Comparison of ENCODE assay signal across 8 cellular contexts in genomic region chr1:23799570-23800395, GRCh38. TPM values are rescaled to one million over a fixed set of nuclear protein-coding genes. Genes with fewer than 3 reads are reported as not detected.
A peak's percentile ranks its signal among the peaks of the same experiment; 100 is the strongest.
DNase-seq lines count a peak whose midpoint lies in the region; ATAC-seq, FAIRE-seq and TF ChIP-seq lines count a peak whose summit lies in the region.

No MANE protein-coding gene starts in this region.

- ATAC-seq in activated CD4-positive, CD25-positive, alpha-beta regulatory T cell treated with anti-CD3 and anti-CD28 coated beads, Interleukin-2, amount 50 U/mL, for 24 hours: no peak
- ATAC-seq in HG02840 (IDR thresholded peaks at IDR 0.05; ENCODE audit: low FRiP score, unreplicated experiment): peak; percentile 7
- peak; percentile 65 for ATAC-seq in left colon
- ATAC-seq in stimulated activated naive CD8-positive, alpha-beta T cell treated with anti-CD3 and anti-CD28 coated beads, Interleukin-15, Interleukin-2, amounts not matched to agents 100 U/mL and 50 U/mL, for 24 hours: peak; percentile 17

- peak overlapping the region; percentile 84 to 96 for H3K4me3 ChIP-seq in cardiac fibroblast (replicated peaks in 1 of 2; ENCODE audit: low read depth in 2 of 2, low read length in 2 of 2)

- intact Hi-C loops in left colon (cut with DNase I, micrococcal nuclease): no loop called here

- FAIRE-seq in RCC 7860 (lab: Jason Lieb, UNC): peak; percentile 90

- TF ChIP-seq CTCF in cardiac fibroblast (IDR thresholded peaks at IDR 0.05; ENCODE audit: low read depth, low read length): no peak

- peak; percentile 48 for DNase-seq in activated CD4-positive, CD25-positive, alpha-beta regulatory T cell treated with anti-CD3 and anti-CD28 coated beads, Interleukin-2, amount 50 U/mL, for 72 hours
- peak; percentile 96 for DNase-seq in RCC 7860 (ENCODE audit: low spot score)
- DNase-seq in cardiac fibroblast (ENCODE audit: low read depth in 2 of 2): peak; percentile 82 to 85
- DNase-seq in left colon: peak; percentile 85 to 95
- DNase-seq in stimulated activated naive CD8-positive, alpha-beta T cell treated with anti-CD3 and anti-CD28 coated beads, Interleukin-15, Interleukin-2, amounts not matched to agents 100 U/mL and 50 U/mL, for 24 hours: peak; percentile 56
- DNase-seq in NCI-H774 (lab: John Stamatoyannopoulos, UW): no peak

RNA-seq across cellular contexts. Expression of gene GALE, which starts 0.8 kb away (rescaled TPM):
- total RNA-seq in left colon: 100 to 1,000 TPM; 129 to 183 TPM

RNA-seq across cellular contexts. Expression of gene LYPLA2, which starts 8.8 kb away (rescaled TPM):
- 10 to 100 TPM; 85.3 to 97.2 TPM for total RNA-seq in left colon

RNA-seq across cellular contexts. Expression of gene PITHD1, which starts 21.6 kb away (rescaled TPM):
- total RNA-seq in left colon: 10 to 100 TPM; 38.2 to 43.4 TPM

RNA-seq across cellular contexts. Expression of gene HMGCL, which starts 25.4 kb away (rescaled TPM):
- 10 to 100 TPM; 85.3 to 95.1 TPM for total RNA-seq in left colon

RNA-seq across cellular contexts. Expression of gene ELOA, which starts 56.5 kb away (rescaled TPM):
- total RNA-seq in left colon: 10 to 100 TPM; 29.6 to 34.7 TPM

Comparison
In these comparisons a context has a peak if more than half of its experiments do, and no peak if none do; other contexts are left out.
1. ATAC-seq: peak in HG02840 (single experiment), left colon (single experiment) and stimulated activated naive CD8-positive, alpha-beta T cell treated with anti-CD3 and anti-CD28 coated beads, Interleukin-15, Interleukin-2, amounts not matched to agents 100 U/mL and 50 U/mL, for 24 hours (single experiment); none in activated CD4-positive, CD25-positive, alpha-beta regulatory T cell treated with anti-CD3 and anti-CD28 coated beads, Interleukin-2, amount 50 U/mL, for 24 hours (0 of 2).